Comparison of ENCODE assay signal across 32 cellular contexts in the genomic region with DNA sequence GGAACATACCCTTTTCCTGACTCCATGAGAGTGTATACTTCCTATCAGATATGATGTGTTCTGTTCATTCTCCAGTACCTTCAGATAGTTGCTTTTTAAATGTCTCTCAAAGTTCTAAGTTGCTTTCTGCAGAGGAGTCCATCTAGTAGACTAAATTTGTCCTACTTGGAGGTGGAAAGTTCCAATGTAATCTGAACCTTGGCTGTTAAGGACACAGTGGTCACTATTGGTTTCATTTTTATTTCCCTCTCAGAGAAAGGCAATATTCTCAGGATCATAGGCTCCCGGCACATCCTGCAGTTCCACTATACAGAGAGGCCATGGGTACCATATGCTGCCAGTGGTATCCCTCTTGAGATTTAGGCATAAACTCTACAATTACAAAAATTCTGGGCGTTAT.
"Had no signal": no experiment of that assay in that cellular context is flagged by ENCODE, and none has a peak within 500 bp of the region (broad histone marks: within the 10 kb centered on the region; RNA-seq: fewer than 3 reads in every experiment).

No MANE protein-coding gene starts in this region.

- H3K27ac Mint-ChIP-seq: activated B cell treated with CpG ODN at 0.5 μM for 24 hours; activated CD4-positive, alpha-beta memory T cell treated with anti-CD3 and anti-CD28 coated beads for 36 hours; activated CD4-positive, alpha-beta T cell treated with anti-CD3 and anti-CD28 coated beads, Interleukin-2, amount 10 ng/mL, durations not matched to agents 24 days and 14 days; activated CD8-positive, alpha-beta T cell treated with anti-CD3 and anti-CD28 coated beads for 36 hours; activated naive CD4-positive, alpha-beta T cell treated with anti-CD3 and anti-CD28 coated beads for 36 hours; activated naive CD4-positive, alpha-beta T cell treated with anti-CD3 and anti-CD28 coated beads, Interleukin-2, amount 50 U/mL, for 72 hours; activated naive CD8-positive, alpha-beta T cell treated with anti-CD3 and anti-CD28 coated beads for 36 hours; activated T-cell treated with anti-CD3 and anti-CD28 coated beads, Interleukin-2, amount 50 U/mL, for 72 hours; activated T-helper 1 cell treated with anti-CD3 and anti-CD28 coated beads, Interleukin-12 subunit alpha, Interleukin-12 subunit beta, Interleukin-2, Interleukin-4 antibody, amounts not matched to agents 30 ng/mL and 10 ng/mL and 1 ng/mL, durations not matched to agents 14 hours and 24 hours and 36 hours; activated T-helper 17 cell treated with anti-CD3 and anti-CD28 coated beads, Interleukin-2, amount 50 U/mL, for 72 hours; T-cell; T-helper 17 cell had no signal

- H3K36me3 Mint-ChIP-seq: activated CD4-positive, alpha-beta memory T cell treated with anti-CD3 and anti-CD28 coated beads for 36 hours; activated naive CD4-positive, alpha-beta T cell treated with anti-CD3 and anti-CD28 coated beads, Interleukin-2, amount 50 U/mL, for 72 hours; activated naive CD8-positive, alpha-beta T cell treated with anti-CD3 and anti-CD28 coated beads for 36 hours; T-cell had no signal

- H3K36me3 ChIP-seq: adrenal gland, brain microvascular endothelial cell, breast epithelium had no signal

- H3K4me3 Mint-ChIP-seq: activated B cell treated with CpG ODN at 0.5 μM for 24 hours; activated CD4-positive, alpha-beta memory T cell treated with anti-CD3 and anti-CD28 coated beads for 36 hours; activated CD4-positive, alpha-beta T cell treated with anti-CD3 and anti-CD28 coated beads, Interleukin-2, amount 10 ng/mL, durations not matched to agents 24 days and 14 days; activated CD8-positive, alpha-beta T cell treated with anti-CD3 and anti-CD28 coated beads for 36 hours; activated naive CD4-positive, alpha-beta T cell treated with anti-CD3 and anti-CD28 coated beads for 36 hours; activated naive CD8-positive, alpha-beta T cell treated with anti-CD3 and anti-CD28 coated beads for 36 hours; activated T-cell treated with anti-CD3 and anti-CD28 coated beads, Interleukin-2, amount 50 U/mL, for 4 hours; activated T-cell treated with anti-CD3 and anti-CD28 coated beads, Interleukin-2, amount 50 U/mL, for 72 hours; activated T-helper 1 cell treated with anti-CD3 and anti-CD28 coated beads, Interleukin-12 subunit alpha, Interleukin-12 subunit beta, Interleukin-2, Interleukin-4 antibody, amounts not matched to agents 30 ng/mL and 10 ng/mL and 1 ng/mL, durations not matched to agents 14 hours and 24 hours and 36 hours; activated T-helper 17 cell treated with anti-CD3 and anti-CD28 coated beads, Interleukin-2, amount 50 U/mL, for 72 hours; T-cell; T-helper 17 cell had no signal

- H3K4me1 ChIP-seq: adrenal gland, breast epithelium had no signal

- ATAC-seq: activated CD8-positive, alpha-beta T cell treated with anti-CD3 and anti-CD28 coated beads for 36 hours; activated naive CD4-positive, alpha-beta T cell treated with anti-CD3 and anti-CD28 coated beads, Interleukin-2, amount 50 U/mL, for 72 hours; activated T-cell treated with anti-CD3 and anti-CD28 coated beads, Interleukin-2, amount 50 U/mL, for 4 hours; activated T-cell treated with anti-CD3 and anti-CD28 coated beads, Interleukin-2, amount 50 U/mL, for 72 hours; activated T-helper 17 cell treated with anti-CD3 and anti-CD28 coated beads, Interleukin-2, amount 50 U/mL, for 72 hours; body of pancreas; T-cell; T-helper 17 cell had no signal

- H3K4me3 ChIP-seq: adrenal gland, body of pancreas, breast epithelium had no signal

- H3K4me1 Mint-ChIP-seq: activated B cell treated with CpG ODN at 0.5 μM for 24 hours; activated CD4-positive, alpha-beta T cell treated with anti-CD3 and anti-CD28 coated beads, Interleukin-2, amount 10 ng/mL, durations not matched to agents 24 days and 14 days; activated naive CD8-positive, alpha-beta T cell treated with anti-CD3 and anti-CD28 coated beads for 36 hours; activated T-helper 17 cell treated with anti-CD3 and anti-CD28 coated beads, Interleukin-2, amount 50 U/mL, for 72 hours; T-cell; T-helper 17 cell had no signal

- H3K27me3 ChIP-seq: adrenal gland, body of pancreas, brain microvascular endothelial cell, breast epithelium had no signal

- H3K27ac ChIP-seq: adrenal gland, body of pancreas, brain microvascular endothelial cell, breast epithelium, VCaP had no signal

- DNase-seq: activated B cell treated with CpG ODN at 0.5 μM for 24 hours; activated CD4-positive, alpha-beta memory T cell treated with anti-CD3 and anti-CD28 coated beads for 36 hours; activated CD4-positive, alpha-beta T cell treated with anti-CD3 and anti-CD28 coated beads for 4 hours; activated CD4-positive, alpha-beta T cell treated with anti-CD3 and anti-CD28 coated beads, Interleukin-2, amount 10 ng/mL, durations not matched to agents 24 days and 14 days; activated CD4-positive, alpha-beta T cell treated with anti-CD3 and anti-CD28 coated beads, Interleukin-2, amount 50 U/mL, for 1 hour; activated CD4-positive, alpha-beta T cell treated with anti-CD3 and anti-CD28 coated beads, Interleukin-2, amount 50 U/mL, for 4 hours; activated CD4-positive, CD25-positive, alpha-beta regulatory T cell treated with anti-CD3 and anti-CD28 coated beads, Interleukin-2, amount 50 U/mL, for 72 hours; activated CD8-positive, alpha-beta memory T cell treated with anti-CD3 and anti-CD28 coated beads, Interleukin-2, amount 50 U/mL, for 4 hours; activated CD8-positive, alpha-beta T cell treated with anti-CD3 and anti-CD28 coated beads for 36 hours; activated effector memory CD4-positive, alpha-beta T cell treated with anti-CD3 and anti-CD28 coated beads, Interleukin-2, amount 50 U/mL, for 16 hours; activated gamma-delta T cell treated with Interleukin-2 at 50 U/mL for 16 hours; activated naive CD4-positive, alpha-beta T cell; activated naive CD4-positive, alpha-beta T cell treated with anti-CD3 and anti-CD28 coated beads for 36 hours; activated naive CD4-positive, alpha-beta T cell treated with anti-CD3 and anti-CD28 coated beads, Interleukin-2, amount 50 U/mL, for 16 hours; activated naive CD8-positive, alpha-beta T cell treated with anti-CD3 and anti-CD28 coated beads for 36 hours; activated T-cell treated with anti-CD3 and anti-CD28 coated beads for 4 hours; activated T-cell treated with anti-CD3 and anti-CD28 coated beads, Interleukin-2, amount 50 U/mL, for 1 hour; activated T-cell treated with anti-CD3 and anti-CD28 coated beads, Interleukin-2, amount 50 U/mL, for 4 hours; activated T-cell treated with anti-CD3 and anti-CD28 coated beads, Interleukin-2, amount 50 U/mL, for 72 hours; adrenal gland; amniotic stem cell; aorta; body of pancreas; brain microvascular endothelial cell; central memory CD4-positive, alpha-beta T cell; T-cell; T-helper 17 cell had no signal

- H3K9me3 Mint-ChIP-seq: activated B cell treated with CpG ODN at 0.5 μM for 24 hours; activated CD4-positive, alpha-beta memory T cell treated with anti-CD3 and anti-CD28 coated beads for 36 hours; activated CD4-positive, alpha-beta T cell treated with anti-CD3 and anti-CD28 coated beads, Interleukin-2, amount 10 ng/mL, durations not matched to agents 24 days and 14 days; activated naive CD4-positive, alpha-beta T cell treated with anti-CD3 and anti-CD28 coated beads for 36 hours; activated naive CD8-positive, alpha-beta T cell treated with anti-CD3 and anti-CD28 coated beads for 36 hours; activated T-helper 1 cell treated with anti-CD3 and anti-CD28 coated beads, Interleukin-12 subunit alpha, Interleukin-12 subunit beta, Interleukin-2, Interleukin-4 antibody, amounts not matched to agents 30 ng/mL and 10 ng/mL and 1 ng/mL, durations not matched to agents 14 hours and 24 hours and 36 hours had no signal

- H3K9me3 ChIP-seq: adrenal gland, body of pancreas, breast epithelium had no signal

- H3K27me3 Mint-ChIP-seq: activated B cell treated with CpG ODN at 0.5 μM for 24 hours; activated CD4-positive, alpha-beta memory T cell treated with anti-CD3 and anti-CD28 coated beads for 36 hours; activated CD4-positive, alpha-beta T cell treated with anti-CD3 and anti-CD28 coated beads, Interleukin-2, amount 10 ng/mL, durations not matched to agents 24 days and 14 days; activated CD8-positive, alpha-beta T cell treated with anti-CD3 and anti-CD28 coated beads for 36 hours; activated naive CD8-positive, alpha-beta T cell treated with anti-CD3 and anti-CD28 coated beads for 36 hours; activated T-helper 17 cell treated with anti-CD3 and anti-CD28 coated beads, Interleukin-2, amount 50 U/mL, for 72 hours; T-cell; T-helper 17 cell had no signal
